ENCODE assay signal across 9 cellular contexts in the genomic region with DNA sequence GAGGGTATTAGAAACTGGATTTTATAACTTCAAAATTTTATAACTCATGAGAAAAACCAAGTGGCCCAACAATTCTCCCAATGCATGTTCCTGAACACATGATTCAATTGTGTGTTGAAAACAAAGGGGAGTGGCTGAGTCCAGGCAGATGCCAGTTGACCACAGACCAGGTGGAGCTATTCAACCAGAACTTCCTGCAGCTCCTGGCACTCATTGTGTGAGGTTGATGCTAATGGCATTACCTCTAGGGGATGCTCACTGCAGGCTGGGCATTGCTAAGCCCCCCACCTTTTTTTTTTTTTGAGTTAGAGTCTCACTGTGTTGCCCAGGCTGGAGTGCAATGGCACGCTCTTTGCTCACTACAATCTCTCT. TPM values are rescaled to one million over a fixed set of nuclear protein-coding genes. Genes with fewer than 3 reads are reported as not detected.
DNase-seq lines count a peak whose midpoint lies in the region; ATAC-seq, FAIRE-seq and TF ChIP-seq lines count a peak whose summit lies in the region.
"Had no signal": no experiment of that assay in that cellular context is flagged by ENCODE, and none has a peak within 500 bp of the region (broad histone marks: within the 10 kb centered on the region; RNA-seq: fewer than 3 reads in every experiment).

No MANE protein-coding gene starts in this region.

- no peak overlapping the region for H3K4me3 ChIP-seq in SJCRH30
- H3K4me3 ChIP-seq in keratinocyte (ENCODE audit: control insufficient read depth in 2 of 3, extremely low read depth in 1 of 3, insufficient read depth in 2 of 3, low read depth in 1 of 3, low read length in 3 of 3), result no peak overlapping the region

- H4K20me1 ChIP-seq in keratinocyte (ENCODE audit: control insufficient read depth, extremely low read depth, insufficient read depth, low read length), result no peaks in the 10 kb centered on the region

- H3K27ac ChIP-seq in SJCRH30, result peak overlapping the region; percentile 77
- H3K27ac ChIP-seq in keratinocyte (ENCODE audit: control insufficient read depth, insufficient read depth, low read length), result peak overlapping the region; percentile 100

- peak; percentile 45 for DNase-seq in activated CD8-positive, alpha-beta memory T cell treated with anti-CD3 and anti-CD28 coated beads, Interleukin-2, amount 10 ng/mL, durations not matched to agents 7 days and 5 days
- DNase-seq in activated CD8-positive, alpha-beta memory T cell treated with anti-CD3 and anti-CD28 coated beads for 24 hours, result no peak
- peak; percentile 52 to 64 for DNase-seq in SJCRH30
- no peak for DNase-seq in keratinocyte (ENCODE audit: low read depth, low spot score)
- DNase-seq in ureter (ENCODE audit: low spot score), result peak; percentile 67
- no peak for DNase-seq in stimulated activated naive CD8-positive, alpha-beta T cell treated with anti-CD3 and anti-CD28 coated beads, Interleukin-15, Interleukin-2, amounts not matched to agents 100 U/mL and 50 U/mL, for 24 hours
- DNase-seq in CD1c-positive myeloid dendritic cell (ENCODE audit: extremely low spot score), result no peak
- DNase-seq in stimulated activated CD4-positive, alpha-beta T cell treated with anti-CD3 and anti-CD28 coated beads, Interleukin-15, amount 100 ng/mL, for 24 hours, result no peak

- dilution Hi-C loops in keratinocyte (cut with MboI; ENCODE audit: extremely low pct_ligation_motif_present, low sequenced_read_pairs), result no loop called here

- H3K27me3 ChIP-seq in SJCRH30 (no peaks in the 10 kb centered on the region), keratinocyte (ENCODE audit: control insufficient read depth, extremely low read depth, insufficient read depth, low read length) (no peaks in the 10 kb centered on the region)

- H3K36me3 Mint-ChIP-seq in activated CD8-positive, alpha-beta memory T cell treated with anti-CD3 and anti-CD28 coated beads, Interleukin-2, amount 10 ng/mL, durations not matched to agents 7 days and 5 days, result peaks cover 5% of the 10 kb centered on the region
- H3K36me3 Mint-ChIP-seq: CD4-positive, CD25-positive, alpha-beta regulatory T cell had no signal

- H3K4me1 ChIP-seq in SJCRH30 (peaks cover 63% of the 10 kb centered on the region), keratinocyte (ENCODE audit: control insufficient read depth, extremely low read depth, insufficient read depth, low read length) (peaks cover 75% of the 10 kb centered on the region)

- no peaks in the 10 kb centered on the region for H3K9me1 ChIP-seq in keratinocyte (ENCODE audit: control insufficient read depth, extremely low read depth, insufficient read depth, low read length)

- peak overlapping the region; percentile 36 for H3K4me2 ChIP-seq in keratinocyte (ENCODE audit: control insufficient read depth, extremely low read depth, insufficient read depth, low read depth, low read length)

- ATAC-seq in activated CD8-positive, alpha-beta memory T cell treated with anti-CD3 and anti-CD28 coated beads, Interleukin-2, amount 10 ng/mL, durations not matched to agents 7 days and 5 days, result no peak
- no peak for ATAC-seq in stimulated activated naive CD8-positive, alpha-beta T cell treated with anti-CD3 and anti-CD28 coated beads, Interleukin-15, Interleukin-2, amounts not matched to agents 100 U/mL and 50 U/mL, for 24 hours

- no peak overlapping the region for H2AFZ ChIP-seq in keratinocyte (ENCODE audit: control insufficient read depth, low read length)

- H3K36me3 ChIP-seq in SJCRH30, result no peaks in the 10 kb centered on the region
- peaks cover 5 to 23% of the 10 kb centered on the region in 2 experiments for H3K36me3 ChIP-seq in keratinocyte (ENCODE audit: control insufficient read depth in 2 of 2, extremely low read depth in 1 of 2, insufficient read depth in 2 of 2, low read length in 2 of 2)

- no peaks in the 10 kb centered on the region for H3K9me3 Mint-ChIP-seq in activated CD8-positive, alpha-beta memory T cell treated with anti-CD3 and anti-CD28 coated beads, Interleukin-2, amount 10 ng/mL, durations not matched to agents 7 days and 5 days (ENCODE audit: low read depth)
- H3K9me3 Mint-ChIP-seq: CD4-positive, CD25-positive, alpha-beta regulatory T cell had no signal

- H3K79me2 ChIP-seq in keratinocyte (ENCODE audit: control insufficient read depth, insufficient read depth, low read length), result peaks cover 64% of the 10 kb centered on the region

- CTCF ChIA-PET in activated CD8-positive, alpha-beta memory T cell treated with anti-CD3 and anti-CD28 coated beads, Interleukin-2, amount 10 ng/mL, durations not matched to agents 7 days and 5 days (lab: Charles Lee), result interaction anchor here (0.5 to 6.2 kb wide), 6 partner anchors 13 to 618 kb away, joined by 3 to 36 read pairs (median 7); partner anchors contain the start of gene MYOF

- no peaks in the 10 kb centered on the region for H3K27me3 Mint-ChIP-seq in activated CD8-positive, alpha-beta memory T cell treated with anti-CD3 and anti-CD28 coated beads, Interleukin-2, amount 10 ng/mL, durations not matched to agents 7 days and 5 days

- peak overlapping the region; percentile 41 for H3K9ac ChIP-seq in keratinocyte (ENCODE audit: control insufficient read depth, extremely low read depth, insufficient read depth, low read length)

- FAIRE-seq in keratinocyte (lab: Jason Lieb, UNC), result peak; percentile 91

- H3K9me3 ChIP-seq in SJCRH30 (replicated peaks), result no peaks in the 10 kb centered on the region
- H3K9me3 ChIP-seq in keratinocyte (ENCODE audit: control insufficient read depth, low read depth, low read length), result no peaks in the 10 kb centered on the region

- H3K27ac Mint-ChIP-seq in activated CD8-positive, alpha-beta memory T cell treated with anti-CD3 and anti-CD28 coated beads, Interleukin-2, amount 10 ng/mL, durations not matched to agents 7 days and 5 days, result peak overlapping the region; percentile 4

- peak in 2 of 3 experiments; percentile 12 to 36 for TF ChIP-seq CTCF in keratinocyte (optimal IDR thresholded peaks at IDR 0.05 in 1 of 3, IDR thresholded peaks at IDR 0.05 in 1 of 3, conservative IDR thresholded peaks at IDR 0.05 in 1 of 3; ENCODE audit: extremely low read depth in 1 of 3, insufficient read depth in 2 of 3, low read length in 3 of 3)

- H3K4me1 Mint-ChIP-seq in activated CD8-positive, alpha-beta memory T cell treated with anti-CD3 and anti-CD28 coated beads, Interleukin-2, amount 10 ng/mL, durations not matched to agents 7 days and 5 days, result peaks cover 22% of the 10 kb centered on the region

- no peak overlapping the region for H3K4me3 Mint-ChIP-seq in activated CD8-positive, alpha-beta memory T cell treated with anti-CD3 and anti-CD28 coated beads, Interleukin-2, amount 10 ng/mL, durations not matched to agents 7 days and 5 days
- H3K4me3 Mint-ChIP-seq: CD4-positive, CD25-positive, alpha-beta regulatory T cell had no signal

RNA-seq across cellular contexts. Expression of gene MYOF, which starts 20.3 kb away (rescaled TPM):
- 1 to 10 TPM; 5.5 to 6.6 TPM for total RNA-seq in activated CD8-positive, alpha-beta memory T cell treated with anti-CD3 and anti-CD28 coated beads, Interleukin-2, amount 10 ng/mL, durations not matched to agents 7 days and 5 days
- total RNA-seq in SJCRH30 (2014; rRNA removed; shearing (Covaris generic)), result 4.2 and 4.6 TPM in 2 replicates
- polyA plus RNA-seq in keratinocyte, result 174 to 276 TPM (median 232 TPM) in 3 replicates
- polyA plus RNA-seq in keratinocyte (2011; ENCODE audit: low read depth), result 146 TPM
- polyA plus RNA-seq in keratinocyte (2011; cell fraction: cytosol; rRNA removed), result 192 and 235 TPM in 2 replicates
- polyA plus RNA-seq in keratinocyte (2011; cell fraction: nucleus; rRNA removed), result 583 and 631 TPM in 2 replicates
- 83.5 and 285 TPM in 2 replicates for polyA plus RNA-seq in keratinocyte (2012; ENCODE audit: low replicate concordance)
- polyA minus RNA-seq in keratinocyte, result 141 to 248 TPM (median 172 TPM) in 3 replicates
- 189 TPM for polyA minus RNA-seq in keratinocyte (2011; cell fraction: cytosol; rRNA and poly(A)+ RNA removed)
- polyA minus RNA-seq in keratinocyte (2011; cell fraction: nucleus; rRNA and poly(A)+ RNA removed), result 354 and 681 TPM in 2 replicates
- 339 TPM for total RNA-seq in ureter

RNA-seq across cellular contexts. Expression of gene CEP55, which starts 34.6 kb away (rescaled TPM):
- total RNA-seq in activated CD8-positive, alpha-beta memory T cell treated with anti-CD3 and anti-CD28 coated beads, Interleukin-2, amount 10 ng/mL, durations not matched to agents 7 days and 5 days, result 10 to 100 TPM; 75.6 to 79.3 TPM
- 43.2 and 49.4 TPM in 2 replicates for total RNA-seq in SJCRH30 (2014; rRNA removed; shearing (Covaris generic))
- 3.2 to 25.4 TPM (median 17.7 TPM) in 3 replicates for polyA plus RNA-seq in keratinocyte
- polyA plus RNA-seq in keratinocyte (2011; ENCODE audit: low read depth), result 0.46 TPM
- polyA plus RNA-seq in keratinocyte (2011; cell fraction: cytosol; rRNA removed), result 4.9 and 10.4 TPM in 2 replicates
- polyA plus RNA-seq in keratinocyte (2011; cell fraction: nucleus; rRNA removed), result 2.4 and 3.3 TPM in 2 replicates
- polyA plus RNA-seq in keratinocyte (2012; ENCODE audit: low replicate concordance), result 0.21 and 17.6 TPM in 2 replicates
- polyA minus RNA-seq in keratinocyte, result 1.4 to 9.8 TPM (median 1.9 TPM) in 3 replicates
- 2.1 TPM for polyA minus RNA-seq in keratinocyte (2011; cell fraction: cytosol; rRNA and poly(A)+ RNA removed)
- 0.95 and 2.1 TPM in 2 replicates for polyA minus RNA-seq in keratinocyte (2011; cell fraction: nucleus; rRNA and poly(A)+ RNA removed)
- total RNA-seq in ureter, result 0.89 TPM

Comparison
In these comparisons a context has a peak if more than half of its experiments do, and no peak if none do; other contexts are left out.
1. DNase-seq: peak in activated CD8-positive, alpha-beta memory T cell treated with anti-CD3 and anti-CD28 coated beads, Interleukin-2, amount 10 ng/mL, durations not matched to agents 7 days and 5 days (single experiment), SJCRH30 (2 of 2) and ureter (single experiment); none in activated CD8-positive, alpha-beta memory T cell treated with anti-CD3 and anti-CD28 coated beads for 24 hours (single experiment), keratinocyte (single experiment), stimulated activated naive CD8-positive, alpha-beta T cell treated with anti-CD3 and anti-CD28 coated beads, Interleukin-15, Interleukin-2, amounts not matched to agents 100 U/mL and 50 U/mL, for 24 hours (single experiment), CD1c-positive myeloid dendritic cell (single experiment) and stimulated activated CD4-positive, alpha-beta T cell treated with anti-CD3 and anti-CD28 coated beads, Interleukin-15, amount 100 ng/mL, for 24 hours (single experiment).
2. RNA of gene MYOF, which starts 20.3 kb away (total RNA-seq): 339 TPM in ureter (single experiment); 5.5 to 6.6 TPM in activated CD8-positive, alpha-beta memory T cell treated with anti-CD3 and anti-CD28 coated beads, Interleukin-2, amount 10 ng/mL, durations not matched to agents 7 days and 5 days and 4.2 to 4.6 TPM in SJCRH30; every median in the first group is over 10 times any median in the second.
3. RNA of gene CEP55, which starts 34.6 kb away (total RNA-seq): 75.6 to 79.3 TPM in activated CD8-positive, alpha-beta memory T cell treated with anti-CD3 and anti-CD28 coated beads, Interleukin-2, amount 10 ng/mL, durations not matched to agents 7 days and 5 days and 43.2 to 49.4 TPM in SJCRH30; 0.89 TPM in ureter (single experiment); every median in the first group is over 10 times any median in the second.